20 cellular contexts compared by ENCODE assay signal in the genomic region with DNA sequence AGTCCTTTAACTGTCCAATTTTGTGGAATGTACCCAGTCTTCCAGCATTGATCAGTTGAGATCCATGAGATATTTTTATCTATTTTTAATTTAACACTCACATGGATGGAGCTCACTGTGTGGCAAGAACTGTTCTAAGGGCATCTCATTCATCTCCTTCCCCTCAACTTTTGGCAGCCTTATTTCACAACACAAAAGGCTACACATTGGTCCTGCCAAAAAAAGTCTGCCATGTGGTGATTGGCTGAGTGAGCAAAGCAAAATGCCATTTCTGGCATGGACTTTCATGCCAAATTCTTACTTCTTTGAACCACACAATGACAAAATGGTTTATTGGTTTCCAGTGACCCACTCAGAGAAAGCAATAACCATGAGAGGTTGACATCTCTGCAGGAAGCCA.
"Had no signal": no experiment of that assay in that cellular context is flagged by ENCODE, and none has a peak within 500 bp of the region (broad histone marks: within the 10 kb centered on the region; RNA-seq: fewer than 3 reads in every experiment).

No MANE protein-coding gene starts in this region.

- DNase-seq: colonic mucosa; dermis blood vessel endothelial cell; esophagus squamous epithelium; foreskin melanocyte; head of caudate nucleus; kidney; left cardiac atrium; left ventricle myocardium inferior; mesenchymal stem cell; midbrain; posterior cingulate gyrus; spleen; stimulated activated CD4-positive, alpha-beta T cell treated with anti-CD3 and anti-CD28 coated beads, Interleukin-2, amount 100 ng/mL, for 24 hours; stimulated activated CD4-positive, alpha-beta T cell treated with anti-CD3 and anti-CD28 coated beads, Interleukin-4, amount 100 ng/mL, for 4 hours; stimulated activated naive B cell treated with anti-CD40 and anti-IgM and Interleukin-4, amounts not matched to agents 10 μg/mL and 1 μg/mL and 100 μg/mL, for 72 hours; stimulated activated naive CD8-positive, alpha-beta T cell treated with anti-CD3 and anti-CD28 coated beads, Interleukin-15, amount 100 ng/mL, for 72 hours; testis had no signal

- H3K9me3 ChIP-seq: colonic mucosa, esophagus squamous epithelium, left ventricle myocardium inferior, spleen, testis, tibial nerve had no signal

- H3K4me3 Mint-ChIP-seq: stimulated activated naive B cell treated with anti-CD40 and anti-IgM and Interleukin-4, amounts not matched to agents 10 μg/mL and 1 μg/mL and 100 μg/mL, for 72 hours; stimulated activated naive CD8-positive, alpha-beta T cell treated with anti-CD3 and anti-CD28 coated beads, Interleukin-15, amount 100 ng/mL, for 72 hours had no signal

- H3K27ac ChIP-seq: colonic mucosa, esophagus squamous epithelium, hepatocyte, left ventricle myocardium inferior, spleen, testis, tibial nerve had no signal

- H3K27me3 Mint-ChIP-seq: stimulated activated naive B cell treated with anti-CD40 and anti-IgM and Interleukin-4, amounts not matched to agents 10 μg/mL and 1 μg/mL and 100 μg/mL, for 72 hours; stimulated activated naive CD8-positive, alpha-beta T cell treated with anti-CD3 and anti-CD28 coated beads, Interleukin-15, amount 100 ng/mL, for 72 hours had no signal

- H3K27ac Mint-ChIP-seq: stimulated activated naive B cell treated with anti-CD40 and anti-IgM and Interleukin-4, amounts not matched to agents 10 μg/mL and 1 μg/mL and 100 μg/mL, for 72 hours; stimulated activated naive CD8-positive, alpha-beta T cell treated with anti-CD3 and anti-CD28 coated beads, Interleukin-15, amount 100 ng/mL, for 72 hours had no signal

- ATAC-seq: left cardiac atrium; sciatic nerve; stimulated activated naive B cell treated with anti-CD40 and anti-IgM and Interleukin-4, amounts not matched to agents 10 μg/mL and 1 μg/mL and 100 μg/mL, for 72 hours; stimulated activated naive CD8-positive, alpha-beta T cell treated with anti-CD3 and anti-CD28 coated beads, Interleukin-15, amount 100 ng/mL, for 72 hours had no signal

- H3K9me3 Mint-ChIP-seq: stimulated activated naive B cell treated with anti-CD40 and anti-IgM and Interleukin-4, amounts not matched to agents 10 μg/mL and 1 μg/mL and 100 μg/mL, for 72 hours; stimulated activated naive CD8-positive, alpha-beta T cell treated with anti-CD3 and anti-CD28 coated beads, Interleukin-15, amount 100 ng/mL, for 72 hours had no signal

- H3K27me3 ChIP-seq: colonic mucosa, esophagus squamous epithelium, hepatocyte, spleen, testis, tibial nerve had no signal
